ENCODE assay signal across 20 cellular contexts in the genomic region with DNA sequence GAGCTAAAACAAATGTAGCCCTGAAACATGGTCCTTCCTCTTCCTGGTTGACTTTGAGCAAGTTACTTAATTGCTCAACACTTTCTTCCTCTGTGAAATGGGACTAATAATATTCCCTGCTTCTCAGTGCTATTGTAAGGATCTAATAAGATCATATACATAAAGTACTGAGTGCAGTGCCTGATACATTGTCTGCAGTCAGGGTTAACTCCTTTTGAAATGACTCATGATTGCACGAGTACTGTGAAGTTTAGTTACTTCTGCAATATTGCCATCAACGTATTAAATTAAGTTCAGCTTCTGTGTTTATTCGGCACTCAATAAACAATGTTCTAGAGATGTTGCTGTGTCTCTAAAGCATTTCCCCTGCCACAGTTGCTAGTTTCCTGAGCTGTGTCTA. TPM values are rescaled to one million over a fixed set of nuclear protein-coding genes. Genes with fewer than 3 reads are reported as not detected.
A peak's percentile ranks its signal among the peaks of the same experiment; 100 is the strongest.
DNase-seq lines count a peak whose midpoint lies in the region; ATAC-seq, FAIRE-seq and TF ChIP-seq lines count a peak whose summit lies in the region.
"Had no signal": no experiment of that assay in that cellular context is flagged by ENCODE, and none has a peak within 500 bp of the region (broad histone marks: within the 10 kb centered on the region; RNA-seq: fewer than 3 reads in every experiment).

No MANE protein-coding gene starts in this region.

- H3K27me3 ChIP-seq in Karpas-422 (ENCODE audit: low read length): no peaks in the 10 kb centered on the region
- H3K27me3 ChIP-seq: SJSA1 had no signal

- no peak for ATAC-seq in HG03175 (IDR thresholded peaks at IDR 0.05; ENCODE audit: unreplicated experiment)
- no peak for ATAC-seq in HG03521 (IDR thresholded peaks at IDR 0.05; ENCODE audit: unreplicated experiment)

- CTCF ChIA-PET in OCI-LY7 (lab: Charles Lee; ENCODE audit: unreplicated experiment): no interaction called here

- H3K79me2 ChIP-seq in Karpas-422 (ENCODE audit: low read length) (no peaks in the 10 kb centered on the region), OCI-LY7 (ENCODE audit: insufficient read depth, low read depth, low read length) (no peaks in the 10 kb centered on the region)

- no peaks in the 10 kb centered on the region for H4K20me1 ChIP-seq in Karpas-422 (ENCODE audit: insufficient read depth, low read depth, low read length)
- H4K20me1 ChIP-seq in OCI-LY7 (ENCODE audit: insufficient read depth, low read length): no peaks in the 10 kb centered on the region
- H4K20me1 ChIP-seq: BLaER1 had no signal

- no peak for TF ChIP-seq CTCF in OCI-LY7 (conservative IDR thresholded peaks at IDR 0.05; ENCODE audit: low read length)
- TF ChIP-seq CTCF in epithelial cell of esophagus (IDR thresholded peaks at IDR 0.05; ENCODE audit: insufficient read depth, low read depth, low read length, missing control alignments): no peak

- H3K4me3 ChIP-seq in Karpas-422 (ENCODE audit: low read length) (no peak overlapping the region), OCI-LY7 (ENCODE audit: low read depth, low read length, poor library complexity, severe bottlenecking) (no peak overlapping the region), epithelial cell of esophagus (ENCODE audit: low read length) (no peak overlapping the region)
- H3K4me3 ChIP-seq: BLaER1, GM23248, SJSA1 had no signal

- TF ChIP-seq POLR2A in GM12891 (IDR thresholded peaks at IDR 0.05; ENCODE audit: low read depth, low read length): no peak

- H3K4me1 ChIP-seq in Karpas-422 (ENCODE audit: low read length): peaks cover 72% of the 10 kb centered on the region
- peaks cover 16% of the 10 kb centered on the region for H3K4me1 ChIP-seq in OCI-LY7 (ENCODE audit: insufficient read depth, low read length, poor library complexity, severe bottlenecking)
- H3K4me1 ChIP-seq: BLaER1, SJSA1 had no signal

- H3K4me2 ChIP-seq in Karpas-422 (ENCODE audit: low read depth, low read length, poor library complexity, severe bottlenecking) (no peak overlapping the region), OCI-LY7 (ENCODE audit: low read length) (no peak overlapping the region)
- H3K4me2 ChIP-seq: BLaER1 had no signal

- POLR2A ChIA-PET in OCI-LY7 (lab: Charles Lee): interaction anchor here (0.7 kb wide), 1 partner anchor 15 kb away, joined by 4 read pairs; no protein-coding TSS in a partner anchor

- H3K36me3 ChIP-seq in Karpas-422 (ENCODE audit: insufficient read depth, low read length) (no peaks in the 10 kb centered on the region), OCI-LY7 (ENCODE audit: insufficient read depth, low read length) (no peaks in the 10 kb centered on the region)
- H3K36me3 ChIP-seq: BLaER1, SJSA1 had no signal

- DNase-seq in GM12891 (ENCODE audit: insufficient read length, low spot score) (no peak), Karpas-422 (peak; percentile 50), OCI-LY7 (ENCODE audit: low spot score) (no peak), epithelial cell of esophagus (ENCODE audit: low read depth) (peak; percentile 24)
- DNase-seq in activated CD4-positive, alpha-beta T cell treated with anti-CD3 and anti-CD28 coated beads for 1 hour: no peak
- DNase-seq: DMS153, GM23248, KG1, MM.1S, NCI-H1436 treated with DMSO at 0.1 percent for 48 hours, NCI-H2081 treated with DMSO at 0.1 percent for 48 hours, NCI-H2227 treated with DMSO at 0.1 percent for 48 hours, NCI-H524 treated with DMSO at 0.1 percent for 48 hours had no signal

- H2AFZ ChIP-seq in Karpas-422 (ENCODE audit: low read length) (peak overlapping the region; percentile 8; the same call in 1 of the 2 replicates), OCI-LY7 (ENCODE audit: low read length) (peak overlapping the region; percentile 58; the same call in 1 of the 2 replicates)
- H2AFZ ChIP-seq: GM23248 had no signal

- peak overlapping the region; percentile 92 for H3K27ac ChIP-seq in Karpas-422 (ENCODE audit: low read length)
- H3K27ac ChIP-seq in OCI-LY7 (ENCODE audit: low read depth, low read length, poor library complexity, severe bottlenecking): no peak overlapping the region
- H3K27ac ChIP-seq: BLaER1, GM23248, SJSA1 had no signal

- peak; percentile 88 for FAIRE-seq in GM12891 (lab: Jason Lieb, UNC)
- FAIRE-seq: GM18507, HTR-8/SVneo, RCC 7860 had no signal

- BruUV-seq in OCI-LY7 (replicated peaks; lab: Mats Ljungman, UMichigan): no TSS peak

- H3K9ac ChIP-seq in Karpas-422 (ENCODE audit: low read length): no peak overlapping the region
- H3K9ac ChIP-seq: BLaER1, GM23248 had no signal

- H3K9me3 ChIP-seq in Karpas-422 (ENCODE audit: low read length): no peaks in the 10 kb centered on the region
- H3K9me3 ChIP-seq in OCI-LY7 (ENCODE audit: low read length): no peaks in the 10 kb centered on the region
- H3K9me3 ChIP-seq: SJSA1 had no signal

- intact Hi-C loops in OCI-LY7 (cut with micrococcal nuclease; ENCODE audit: unreplicated experiment): no loop called here

- H3K9me2 ChIP-seq in Karpas-422 (replicated peaks; ENCODE audit: insufficient read depth, low read length) (no peaks in the 10 kb centered on the region), OCI-LY7 (ENCODE audit: insufficient read depth, low read length) (no peaks in the 10 kb centered on the region)

TF ChIP-seq in GM12891, 5 proteins besides CTCF, POLR2A, EP300 and RAD21:
- TF ChIP-seq PAX5 (IDR thresholded peaks at IDR 0.05; ENCODE audit: insufficient read depth, low read length, severe bottlenecking) (no peak), TAF1 (IDR thresholded peaks at IDR 0.05; ENCODE audit: low read depth, low read length) (no peak), SPI1 (IDR thresholded peaks at IDR 0.05; ENCODE audit: low read depth, low read length) (no peak), POLR2AphosphoS5 (IDR thresholded peaks at IDR 0.05; ENCODE audit: low read depth, low read length) (no peak), POU2F2 (IDR thresholded peaks at IDR 0.05; ENCODE audit: low read depth, low read length) (no peak)

RNA-seq across cellular contexts. Expression of gene PHF6, which starts 5.0 kb away (rescaled TPM):
- polyA plus RNA-seq in GM12891 (2012; ENCODE audit: low read depth, missing spikeins): 15.4 TPM
- 82.2 and 184 TPM in 2 replicates for total RNA-seq in Karpas-422 (2014; rRNA removed; shearing (Covaris generic); ENCODE audit: low replicate concordance)
- 24.6 and 28.2 TPM in 2 replicates for total RNA-seq in OCI-LY7 (2014; rRNA removed; shearing (Covaris generic))
- total RNA-seq in OCI-LY7 (2022): 50.9 and 52.8 TPM in 2 replicates

Comparison
In these comparisons a context has a peak if more than half of its experiments do, and no peak if none do; other contexts are left out.
1. DNase-seq: peak in Karpas-422 (single experiment) and epithelial cell of esophagus (single experiment); none in GM12891 (single experiment), OCI-LY7 (single experiment) and activated CD4-positive, alpha-beta T cell treated with anti-CD3 and anti-CD28 coated beads for 1 hour (single experiment).